9 cellular contexts compared by ENCODE assay signal in genomic region chr3:4988815-4989648, GRCh38. TPM values are rescaled to one million over a fixed set of nuclear protein-coding genes. Genes with fewer than 3 reads are reported as not detected.
A peak's percentile ranks its signal among the peaks of the same experiment; 100 is the strongest.
DNase-seq lines count a peak whose midpoint lies in the region; ATAC-seq, FAIRE-seq and TF ChIP-seq lines count a peak whose summit lies in the region.
"Had no signal": no experiment of that assay in that cellular context is flagged by ENCODE, and none has a peak within 500 bp of the region (broad histone marks: within the 10 kb centered on the region; RNA-seq: fewer than 3 reads in every experiment).

No MANE protein-coding gene starts in this region.

- H3K27ac Mint-ChIP-seq in T-helper 1 cell treated with Interleukin-12 subunit alpha and Interleukin-12 subunit beta and Interleukin-4 antibody, amounts not matched to agents 30 μg/mL and 1 μg/mL, for 36 hours: peak overlapping the region; percentile 73
- peak overlapping the region; percentile 18 for H3K27ac Mint-ChIP-seq in activated T-helper 1 cell treated with anti-CD3 and anti-CD28 coated beads, Interleukin-12 subunit alpha, Interleukin-12 subunit beta, Interleukin-2, Interleukin-4 antibody, amounts not matched to agents 30 ng/mL and 10 ng/mL and 1 ng/mL, durations not matched to agents 14 hours and 24 hours and 36 hours

- peaks cover 0 to under 1% of the 10 kb centered on the region in 2 experiments for H3K36me3 ChIP-seq in keratinocyte (ENCODE audit: control insufficient read depth in 2 of 2, extremely low read depth in 1 of 2, insufficient read depth in 2 of 2, low read length in 2 of 2)
- H3K36me3 ChIP-seq in subcutaneous abdominal adipose tissue (ENCODE audit: control insufficient read depth in 5 of 5, insufficient read depth in 5 of 5, low read length in 5 of 5): peaks cover 0 to 6% (median 0%) of the 10 kb centered on the region in 5 donors

- no peak overlapping the region for H3K9ac ChIP-seq in keratinocyte (ENCODE audit: control insufficient read depth, extremely low read depth, insufficient read depth, low read length)
- H3K9ac ChIP-seq in subcutaneous abdominal adipose tissue (ENCODE audit: low read length in 5 of 5): peak overlapping the region in 2 of 5 donors; percentile 13 to 56

- H3K4me1 ChIP-seq in keratinocyte (ENCODE audit: control insufficient read depth, extremely low read depth, insufficient read depth, low read length) (peaks cover 49% of the 10 kb centered on the region), subcutaneous abdominal adipose tissue (ENCODE audit: control insufficient read depth in 5 of 5, insufficient read depth in 5 of 5, low read length in 5 of 5) (peaks cover 16 to 51% (median 40%) of the 10 kb centered on the region in 5 donors)

- no peak overlapping the region for H3K4me2 ChIP-seq in keratinocyte (ENCODE audit: control insufficient read depth, extremely low read depth, insufficient read depth, low read depth, low read length)

- DNase-seq in T-helper 1 cell (no peak), keratinocyte (ENCODE audit: low read depth, low spot score) (no peak), NOMO-1 (lab: John Stamatoyannopoulos, UW; ENCODE audit: unreplicated experiment in 2 of 2) (no peak), cerebellar nuclear complex (lab: John Stamatoyannopoulos, UW) (no peak)
- no peak for DNase-seq in activated T-helper 1 cell treated with anti-CD3 and anti-CD28 coated beads, Interleukin-12 subunit alpha, Interleukin-12 subunit beta, Interleukin-2, Interleukin-4 antibody, amounts not matched to agents 30 ng/mL and 10 ng/mL and 1 ng/mL, durations not matched to agents 14 hours and 24 hours and 36 hours (ENCODE audit: low spot score)

- intact Hi-C loops in activated T-helper 1 cell treated with anti-CD3 and anti-CD28 coated beads, Interleukin-12 subunit alpha, Interleukin-12 subunit beta, Interleukin-2, Interleukin-4 antibody, amounts not matched to agents 30 ng/mL and 10 ng/mL and 1 ng/mL, durations not matched to agents 14 hours and 24 hours and 36 hours (cut with micrococcal nuclease): no loop called here

- H3K27ac ChIP-seq in keratinocyte (ENCODE audit: control insufficient read depth, insufficient read depth, low read length) (peak overlapping the region; percentile 8), subcutaneous abdominal adipose tissue (ENCODE audit: low read depth, low read length) (peak overlapping the region; percentile 60)

- H3K9me3 ChIP-seq in keratinocyte (ENCODE audit: control insufficient read depth, low read depth, low read length) (no peaks in the 10 kb centered on the region), subcutaneous abdominal adipose tissue (ENCODE audit: control insufficient read depth in 5 of 5, low read length in 5 of 5) (no peaks in the 10 kb centered on the region)

- peaks cover 20% of the 10 kb centered on the region for H3K36me3 Mint-ChIP-seq in T-helper 1 cell treated with Interleukin-12 subunit alpha and Interleukin-12 subunit beta and Interleukin-4 antibody, amounts not matched to agents 30 μg/mL and 1 μg/mL, for 36 hours (ENCODE audit: low read depth)
- peaks cover 19% of the 10 kb centered on the region for H3K36me3 Mint-ChIP-seq in activated T-helper 1 cell treated with anti-CD3 and anti-CD28 coated beads, Interleukin-12 subunit alpha, Interleukin-12 subunit beta, Interleukin-2, Interleukin-4 antibody, amounts not matched to agents 30 ng/mL and 10 ng/mL and 1 ng/mL, durations not matched to agents 14 hours and 24 hours and 36 hours (ENCODE audit: low read depth)

- no peaks in the 10 kb centered on the region for H4K20me1 ChIP-seq in keratinocyte (ENCODE audit: control insufficient read depth, extremely low read depth, insufficient read depth, low read length)

- no peak overlapping the region for H3K4me3 ChIP-seq in keratinocyte (ENCODE audit: control insufficient read depth in 2 of 3, extremely low read depth in 1 of 3, insufficient read depth in 2 of 3, low read depth in 1 of 3, low read length in 3 of 3)
- H3K4me3 ChIP-seq in subcutaneous abdominal adipose tissue (ENCODE audit: low read depth in 1 of 5, low read length in 5 of 5): no peak overlapping the region

- no peak for FAIRE-seq in keratinocyte (lab: Jason Lieb, UNC)
- FAIRE-seq: GM18507 had no signal

- dilution Hi-C loops in keratinocyte (cut with MboI; ENCODE audit: extremely low pct_ligation_motif_present, low sequenced_read_pairs): loop anchor here (10.0 kb wide), 1 partner anchor 274 kb away; no protein-coding TSS in a partner anchor

- peak overlapping the region; percentile 32 for H2AFZ ChIP-seq in keratinocyte (ENCODE audit: control insufficient read depth, low read length)

- no peaks in the 10 kb centered on the region for H3K9me1 ChIP-seq in keratinocyte (ENCODE audit: control insufficient read depth, extremely low read depth, insufficient read depth, low read length)

- no peak for ATAC-seq in GM21529 (IDR thresholded peaks at IDR 0.05; ENCODE audit: unreplicated experiment)

- H3K4me1 Mint-ChIP-seq in T-helper 1 cell treated with Interleukin-12 subunit alpha and Interleukin-12 subunit beta and Interleukin-4 antibody, amounts not matched to agents 30 μg/mL and 1 μg/mL, for 36 hours (ENCODE audit: low read depth): peaks cover 52% of the 10 kb centered on the region
- H3K4me1 Mint-ChIP-seq in activated T-helper 1 cell treated with anti-CD3 and anti-CD28 coated beads, Interleukin-12 subunit alpha, Interleukin-12 subunit beta, Interleukin-2, Interleukin-4 antibody, amounts not matched to agents 30 ng/mL and 10 ng/mL and 1 ng/mL, durations not matched to agents 14 hours and 24 hours and 36 hours (ENCODE audit: low read depth): peaks cover 72% of the 10 kb centered on the region

- H3K4me3 Mint-ChIP-seq in T-helper 1 cell treated with Interleukin-12 subunit alpha and Interleukin-12 subunit beta and Interleukin-4 antibody, amounts not matched to agents 30 μg/mL and 1 μg/mL, for 36 hours: no peak overlapping the region
- H3K4me3 Mint-ChIP-seq in activated T-helper 1 cell treated with anti-CD3 and anti-CD28 coated beads, Interleukin-12 subunit alpha, Interleukin-12 subunit beta, Interleukin-2, Interleukin-4 antibody, amounts not matched to agents 30 ng/mL and 10 ng/mL and 1 ng/mL, durations not matched to agents 14 hours and 24 hours and 36 hours: no peak overlapping the region

- no peaks in the 10 kb centered on the region for H3K9me3 Mint-ChIP-seq in T-helper 1 cell treated with Interleukin-12 subunit alpha and Interleukin-12 subunit beta and Interleukin-4 antibody, amounts not matched to agents 30 μg/mL and 1 μg/mL, for 36 hours
- H3K9me3 Mint-ChIP-seq in activated T-helper 1 cell treated with anti-CD3 and anti-CD28 coated beads, Interleukin-12 subunit alpha, Interleukin-12 subunit beta, Interleukin-2, Interleukin-4 antibody, amounts not matched to agents 30 ng/mL and 10 ng/mL and 1 ng/mL, durations not matched to agents 14 hours and 24 hours and 36 hours: no peaks in the 10 kb centered on the region

- no peaks in the 10 kb centered on the region for H3K27me3 Mint-ChIP-seq in T-helper 1 cell treated with Interleukin-12 subunit alpha and Interleukin-12 subunit beta and Interleukin-4 antibody, amounts not matched to agents 30 μg/mL and 1 μg/mL, for 36 hours (ENCODE audit: low read depth)
- H3K27me3 Mint-ChIP-seq in activated T-helper 1 cell treated with anti-CD3 and anti-CD28 coated beads, Interleukin-12 subunit alpha, Interleukin-12 subunit beta, Interleukin-2, Interleukin-4 antibody, amounts not matched to agents 30 ng/mL and 10 ng/mL and 1 ng/mL, durations not matched to agents 14 hours and 24 hours and 36 hours (ENCODE audit: insufficient read depth): no peaks in the 10 kb centered on the region

- no peak for TF ChIP-seq CTCF in keratinocyte (optimal IDR thresholded peaks at IDR 0.05 in 1 of 3, IDR thresholded peaks at IDR 0.05 in 1 of 3, conservative IDR thresholded peaks at IDR 0.05 in 1 of 3; ENCODE audit: extremely low read depth in 1 of 3, insufficient read depth in 2 of 3, low read length in 3 of 3)

- H3K27me3 ChIP-seq in keratinocyte (ENCODE audit: control insufficient read depth, extremely low read depth, insufficient read depth, low read length) (no peaks in the 10 kb centered on the region), subcutaneous abdominal adipose tissue (ENCODE audit: control insufficient read depth in 5 of 5, insufficient read depth in 4 of 5, low read length in 5 of 5) (no peaks in the 10 kb centered on the region)

- H3K79me2 ChIP-seq in keratinocyte (ENCODE audit: control insufficient read depth, insufficient read depth, low read length): peaks cover 4% of the 10 kb centered on the region

RNA-seq across cellular contexts. Expression of gene BHLHE40, which starts 9.8 kb away (rescaled TPM):
- 449 and 458 TPM in 2 replicates for total RNA-seq in activated T-helper 1 cell treated with anti-CD3 and anti-CD28 coated beads, Interleukin-12 subunit alpha, Interleukin-12 subunit beta, Interleukin-2, Interleukin-4 antibody, amounts not matched to agents 30 ng/mL and 10 ng/mL and 1 ng/mL, durations not matched to agents 14 hours and 24 hours and 36 hours
- polyA plus RNA-seq in keratinocyte: 73.9 to 95.7 TPM (median 74.3 TPM) in 3 replicates
- polyA plus RNA-seq in keratinocyte (2011; ENCODE audit: low read depth): 84.5 TPM
- polyA plus RNA-seq in keratinocyte (2011; cell fraction: cytosol; rRNA removed): 52.6 and 66.7 TPM in 2 replicates
- 296 and 339 TPM in 2 replicates for polyA plus RNA-seq in keratinocyte (2011; cell fraction: nucleus; rRNA removed)
- 87.7 and 181 TPM in 2 replicates for polyA plus RNA-seq in keratinocyte (2012; ENCODE audit: low replicate concordance)
- polyA minus RNA-seq in keratinocyte: 73.6 to 138 TPM (median 96.1 TPM) in 3 replicates
- polyA minus RNA-seq in keratinocyte (2011; cell fraction: cytosol; rRNA and poly(A)+ RNA removed): 67.1 TPM
- 131 and 207 TPM in 2 replicates for polyA minus RNA-seq in keratinocyte (2011; cell fraction: nucleus; rRNA and poly(A)+ RNA removed)
